In the genomic region with DNA sequence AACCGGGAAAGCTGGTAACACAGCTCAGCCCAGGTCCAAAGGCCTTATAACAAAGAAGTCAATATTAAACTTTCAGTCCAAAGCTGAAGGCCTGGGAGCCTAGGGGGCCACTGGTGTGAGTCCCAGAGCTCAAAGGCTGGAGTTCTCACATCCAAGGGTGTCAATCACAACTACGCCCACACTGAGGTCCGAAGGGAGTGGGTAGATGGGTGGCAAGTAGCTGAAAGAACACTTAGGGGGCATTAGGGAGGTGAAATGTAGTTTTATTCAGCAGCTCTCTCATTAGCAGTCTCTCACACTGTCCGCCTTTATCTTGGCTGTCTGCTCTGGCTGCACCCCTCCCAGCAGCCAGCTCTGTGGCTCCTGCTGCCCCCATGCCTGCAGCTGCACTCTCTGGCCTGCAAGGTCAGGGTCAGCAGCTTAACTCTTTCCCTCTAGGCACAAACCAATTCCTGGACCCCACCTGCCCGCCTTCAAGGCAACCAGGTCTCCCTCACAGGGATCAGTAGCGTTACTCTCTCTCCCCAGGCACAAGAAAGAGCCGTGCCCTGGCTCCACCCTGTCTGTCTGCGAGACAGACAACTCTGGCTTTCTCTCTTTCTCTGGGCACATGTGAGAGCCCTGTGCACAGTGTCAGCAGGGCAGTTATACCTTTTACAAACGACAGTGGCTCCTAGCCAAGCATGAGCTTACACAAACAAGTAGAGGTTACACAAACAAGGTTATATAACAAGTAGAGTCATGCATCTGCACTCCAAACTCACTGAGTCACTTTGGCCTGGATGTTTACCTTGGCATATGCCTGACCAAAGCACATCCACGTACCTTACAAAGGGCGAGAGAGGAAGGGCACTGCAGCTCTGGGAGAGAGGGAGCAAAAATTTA, we compare ENCODE assay signal across 15 cellular contexts.
DNase-seq lines count a peak whose midpoint lies in the region; ATAC-seq, FAIRE-seq and TF ChIP-seq lines count a peak whose summit lies in the region.
"Had no signal": no experiment of that assay in that cellular context is flagged by ENCODE, and none has a peak within 500 bp of the region (broad histone marks: within the 10 kb centered on the region; RNA-seq: fewer than 3 reads in every experiment).

No MANE protein-coding gene starts in this region.

- WGBS in right lobe of liver (ENCODE audit: insufficient coverage, low coverage, low lambda C conversion rate, missing lambda C conversion rate): 22% methylated on average over 8 of the region's 11 CpGs

- no peaks in the 10 kb centered on the region for H3K36me3 ChIP-seq in bronchial epithelial cell (ENCODE audit: control insufficient read depth, insufficient read depth, low read length)
- H3K36me3 ChIP-seq in right lobe of liver: no peaks in the 10 kb centered on the region
- H3K36me3 ChIP-seq: cardiac muscle cell had no signal

- H3K27me3 ChIP-seq in bronchial epithelial cell (ENCODE audit: control insufficient read depth, insufficient read depth, low read length) (peaks cover 11% of the 10 kb centered on the region), right lobe of liver (no peaks in the 10 kb centered on the region)
- H3K27me3 ChIP-seq: cardiac muscle cell had no signal

- DNase-seq in COLO668 (lab: John Stamatoyannopoulos, UW; ENCODE audit: unreplicated experiment) (peak; percentile 72), NCI-H1105 treated with DMSO at 0.1 percent for 48 hours (lab: John Stamatoyannopoulos, UW) (peak; percentile 77), bronchial epithelial cell (ENCODE audit: low read depth) (peak; percentile 92), right lobe of liver (peak; percentile 36 to 84 (median 61)), GM20000 (ENCODE audit: low spot score) (no peak), nucleus accumbens (lab: John Stamatoyannopoulos, UW) (no peak)
- DNase-seq: activated CD4-positive, alpha-beta memory T cell treated with anti-CD3 and anti-CD28 coated beads for 36 hours; DND-41; NCI-H2081; nephron progenitor cell had no signal

- intact Hi-C loops in right lobe of liver (cut with DNase I): no loop called here

- ATAC-seq in right lobe of liver (peak; percentile 96 to 99 (median 98)), GM18873 (IDR thresholded peaks at IDR 0.05; ENCODE audit: low FRiP score, unreplicated experiment) (no peak), HG03025 (IDR thresholded peaks at IDR 0.05; ENCODE audit: low FRiP score, unreplicated experiment) (no peak)

- peak overlapping the region in 2 of 3 donors; percentile 79 to 92 for H3K27ac ChIP-seq in right lobe of liver
- H3K27ac ChIP-seq: cardiac muscle cell had no signal

- H3K9me3 ChIP-seq in right lobe of liver: no peaks in the 10 kb centered on the region

- peaks cover 0 to 13% (median 3%) of the 10 kb centered on the region in 4 donors for H3K4me1 ChIP-seq in right lobe of liver

- TF ChIP-seq CTCF in bronchial epithelial cell (IDR thresholded peaks at IDR 0.05; ENCODE audit: insufficient read depth, low read length, severe bottlenecking) (no peak), right lobe of liver (IDR thresholded peaks at IDR 0.05) (no peak), GM20000 (IDR thresholded peaks at IDR 0.05; ENCODE audit: extremely low read depth, missing control alignments) (no peak)

- no peak overlapping the region for H3K4me3 ChIP-seq in bronchial epithelial cell (ENCODE audit: low read depth, low read length)
- H3K4me3 ChIP-seq in right lobe of liver: no peak overlapping the region
- H3K4me3 ChIP-seq: cardiac muscle cell had no signal

- no peak for TF ChIP-seq POLR2A in right lobe of liver (IDR thresholded peaks at IDR 0.05)

- FAIRE-seq in bronchial epithelial cell (lab: Jason Lieb, UNC): peak; percentile 84
- FAIRE-seq: GM12892, RCC 7860 had no signal

Comparison
In these comparisons a context has a peak if more than half of its experiments do, and no peak if none do; other contexts are left out.
1. DNase-seq: peak in COLO668 (single experiment), NCI-H1105 treated with DMSO at 0.1 percent for 48 hours (single experiment), bronchial epithelial cell (single experiment) and right lobe of liver (3 of 3); none in GM20000 (single experiment) and nucleus accumbens (0 of 56).
2. ATAC-seq: peak in right lobe of liver (4 of 4); none in GM18873 (single experiment) and HG03025 (single experiment).